Comparison of ENCODE assay signal across 14 cellular contexts in genomic region chr15:41824062-41824745, GRCh38. TPM values are rescaled to one million over a fixed set of nuclear protein-coding genes. Genes with fewer than 3 reads are reported as not detected.
DNase-seq lines count a peak whose midpoint lies in the region; ATAC-seq and TF ChIP-seq lines count a peak whose summit lies in the region.
"Had no signal": no experiment of that assay in that cellular context is flagged by ENCODE, and none has a peak within 500 bp of the region (broad histone marks: within the 10 kb centered on the region; RNA-seq: fewer than 3 reads in every experiment).

No MANE protein-coding gene starts in this region.

- ATAC-seq in right cardiac atrium (no peak), left ventricle myocardium superior (no peak), GM18519 (IDR thresholded peaks at IDR 0.05; ENCODE audit: low FRiP score, unreplicated experiment) (no peak)
- no peak for ATAC-seq in central memory CD8-positive, alpha-beta T cell (replicated peaks; ENCODE audit: extremely low read depth, poor library complexity, severe bottlenecking)
- no peak for ATAC-seq in activated CD8-positive, alpha-beta T cell treated with anti-CD3 and anti-CD28 coated beads for 36 hours

- peaks cover 19% of the 10 kb centered on the region for H3K4me1 Mint-ChIP-seq in central memory CD8-positive, alpha-beta T cell
- H3K4me1 Mint-ChIP-seq in neural crest cell: peaks cover 12% of the 10 kb centered on the region
- peaks cover 10% of the 10 kb centered on the region for H3K4me1 Mint-ChIP-seq in activated CD8-positive, alpha-beta T cell treated with anti-CD3 and anti-CD28 coated beads for 36 hours (ENCODE audit: low read depth)

- H3K4me1 ChIP-seq in right cardiac atrium (ENCODE audit: control insufficient read depth, insufficient read depth, low read length): no peaks in the 10 kb centered on the region

- TF ChIP-seq CTCF in neural crest cell (conservative IDR thresholded peaks at IDR 0.05): no peak
- no peak for TF ChIP-seq CTCF in activated CD8-positive, alpha-beta T cell treated with anti-CD3 and anti-CD28 coated beads for 36 hours (IDR thresholded peaks at IDR 0.05)

- no peaks in the 10 kb centered on the region for H3K27me3 ChIP-seq in right cardiac atrium (ENCODE audit: control insufficient read depth, insufficient read depth)

- no peak overlapping the region for H3K27ac ChIP-seq in right cardiac atrium (ENCODE audit: low read length)

- no peaks in the 10 kb centered on the region for H3K9me3 Mint-ChIP-seq in central memory CD8-positive, alpha-beta T cell
- H3K9me3 Mint-ChIP-seq in neural crest cell: no peaks in the 10 kb centered on the region
- H3K9me3 Mint-ChIP-seq in activated CD8-positive, alpha-beta T cell treated with anti-CD3 and anti-CD28 coated beads for 36 hours: no peaks in the 10 kb centered on the region
- H3K9me3 Mint-ChIP-seq: CD4-positive, alpha-beta T cell; H9 had no signal

- peak overlapping the region; percentile 17 for H3K27ac Mint-ChIP-seq in central memory CD8-positive, alpha-beta T cell (ENCODE audit: low read depth)
- peak overlapping the region; percentile 81 for H3K27ac Mint-ChIP-seq in neural crest cell (ENCODE audit: unreplicated experiment)
- H3K27ac Mint-ChIP-seq in activated CD8-positive, alpha-beta T cell treated with anti-CD3 and anti-CD28 coated beads for 36 hours: no peak overlapping the region
- H3K27ac Mint-ChIP-seq: B cell; CD4-positive, alpha-beta T cell; H9 had no signal

- POLR2A ChIA-PET in activated CD8-positive, alpha-beta T cell treated with anti-CD3 and anti-CD28 coated beads for 36 hours (lab: Charles Lee): interaction anchor here (0.6 to 0.7 kb wide), 2 partner anchors 146 to 233 kb away, joined by 3 to 4 read pairs; no protein-coding TSS in a partner anchor

- 92% methylated on average over 19 of the region's 19 CpGs for WGBS in right cardiac atrium

- no peaks in the 10 kb centered on the region for H3K27me3 Mint-ChIP-seq in central memory CD8-positive, alpha-beta T cell
- peaks cover 10% of the 10 kb centered on the region for H3K27me3 Mint-ChIP-seq in neural crest cell (ENCODE audit: low read depth)
- no peaks in the 10 kb centered on the region for H3K27me3 Mint-ChIP-seq in activated CD8-positive, alpha-beta T cell treated with anti-CD3 and anti-CD28 coated beads for 36 hours
- H3K27me3 Mint-ChIP-seq: B cell; CD4-positive, alpha-beta T cell had no signal

- no peak overlapping the region for H3K4me3 Mint-ChIP-seq in central memory CD8-positive, alpha-beta T cell
- peak overlapping the region; percentile 38 for H3K4me3 Mint-ChIP-seq in neural crest cell
- no peak overlapping the region for H3K4me3 Mint-ChIP-seq in activated CD8-positive, alpha-beta T cell treated with anti-CD3 and anti-CD28 coated beads for 36 hours
- H3K4me3 Mint-ChIP-seq: B cell, H9 had no signal

- CTCF ChIA-PET in activated CD8-positive, alpha-beta T cell treated with anti-CD3 and anti-CD28 coated beads for 36 hours (lab: Charles Lee): interaction anchor here (1.0 to 4.6 kb wide), 4 partner anchors 13 to 81 kb away, joined by 3 to 17 read pairs (median 10); partner anchors contain the start of gene MAPKBP1

- H3K9me3 ChIP-seq in right cardiac atrium (ENCODE audit: control insufficient read depth, low read length): no peaks in the 10 kb centered on the region

- no peak overlapping the region for H3K4me3 ChIP-seq in right cardiac atrium (ENCODE audit: low read length)

- intact Hi-C loops in right cardiac atrium (cut with DNase I) (no loop called here), left ventricle myocardium superior (cut with micrococcal nuclease) (no loop called here)
- intact Hi-C loops in activated CD8-positive, alpha-beta T cell treated with anti-CD3 and anti-CD28 coated beads for 36 hours (cut with micrococcal nuclease): no loop called here

- DNase-seq in right cardiac atrium (peak in 2 of 3 donors; percentile 36), left ventricle myocardium superior (no peak), neural crest cell (ENCODE audit: low read depth, low spot score) (no peak), SKM-1 treated with dmso at 0.1 percent for 144 hours (lab: John Stamatoyannopoulos, UW; ENCODE audit: unreplicated experiment) (no peak)
- no peak for DNase-seq in central memory CD8-positive, alpha-beta T cell (ENCODE audit: low spot score in 2 of 2)
- no peak for DNase-seq in activated CD8-positive, alpha-beta T cell treated with anti-CD3 and anti-CD28 coated beads for 36 hours
- DNase-seq: C1 segment of cervical spinal cord; Calu3; CD4-positive, alpha-beta T cell; DMS 273 treated with DMSO at 0.1 percent for 48 hours; GOT3; H9 had no signal

- H3K36me3 Mint-ChIP-seq in central memory CD8-positive, alpha-beta T cell (ENCODE audit: insufficient read depth): peaks cover 11% of the 10 kb centered on the region
- no peaks in the 10 kb centered on the region for H3K36me3 Mint-ChIP-seq in neural crest cell (ENCODE audit: low read depth)
- peaks cover 6% of the 10 kb centered on the region for H3K36me3 Mint-ChIP-seq in activated CD8-positive, alpha-beta T cell treated with anti-CD3 and anti-CD28 coated beads for 36 hours (ENCODE audit: low read depth)

RNA-seq across cellular contexts. Expression of gene JMJD7, which starts 3.7 kb away (rescaled TPM):
- 10 to 100 TPM in 3 of 4 donors, 1 to 10 TPM in 1; 8.5 to 17.2 (median 16.2) TPM for total RNA-seq in right cardiac atrium
- polyA plus RNA-seq in right cardiac atrium: 16.5 TPM
- 16.7 TPM for total RNA-seq in left ventricle myocardium superior
- total RNA-seq in neural crest cell: 14.8 and 16.6 TPM in 2 replicates
- total RNA-seq in activated CD8-positive, alpha-beta T cell treated with anti-CD3 and anti-CD28 coated beads for 36 hours: 10 to 100 TPM in 1 of 2 experiments, 1 to 10 TPM in 1; 8.2 to 13.2 TPM

RNA-seq across cellular contexts. Expression of gene PLA2G4B, which starts 14.4 kb away (rescaled TPM):
- total RNA-seq in right cardiac atrium (1 to 10 TPM; 1.8 to 7.1 (median 5.8) TPM), left ventricle myocardium superior (5.7 TPM), neural crest cell (5.7 and 8.5 TPM in 2 replicates)
- 3.9 TPM for polyA plus RNA-seq in right cardiac atrium
- total RNA-seq in activated CD8-positive, alpha-beta T cell treated with anti-CD3 and anti-CD28 coated beads for 36 hours: 1 to 10 TPM; 4.2 to 4.8 TPM

RNA-seq across cellular contexts. Expression of gene MAPKBP1, which starts 49.9 kb away (rescaled TPM):
- total RNA-seq in right cardiac atrium: 10 to 100 TPM; 16.0 to 20.4 (median 19.2) TPM
- polyA plus RNA-seq in right cardiac atrium: 11.2 TPM
- total RNA-seq in left ventricle myocardium superior: 17.0 TPM
- 31.9 and 36.6 TPM in 2 replicates for total RNA-seq in neural crest cell
- 10 to 100 TPM; 16.6 to 17.2 TPM for total RNA-seq in activated CD8-positive, alpha-beta T cell treated with anti-CD3 and anti-CD28 coated beads for 36 hours

Comparison
In these comparisons a context has a peak if more than half of its experiments do, and no peak if none do; other contexts are left out.
1. DNase-seq: peak in right cardiac atrium (2 of 3); none in left ventricle myocardium superior (single experiment), central memory CD8-positive, alpha-beta T cell (0 of 2), neural crest cell (single experiment), SKM-1 treated with dmso at 0.1 percent for 144 hours (single experiment) and activated CD8-positive, alpha-beta T cell treated with anti-CD3 and anti-CD28 coated beads for 36 hours (single experiment).